Comparison of ENCODE assay signal across 20 cellular contexts in the genomic region with DNA sequence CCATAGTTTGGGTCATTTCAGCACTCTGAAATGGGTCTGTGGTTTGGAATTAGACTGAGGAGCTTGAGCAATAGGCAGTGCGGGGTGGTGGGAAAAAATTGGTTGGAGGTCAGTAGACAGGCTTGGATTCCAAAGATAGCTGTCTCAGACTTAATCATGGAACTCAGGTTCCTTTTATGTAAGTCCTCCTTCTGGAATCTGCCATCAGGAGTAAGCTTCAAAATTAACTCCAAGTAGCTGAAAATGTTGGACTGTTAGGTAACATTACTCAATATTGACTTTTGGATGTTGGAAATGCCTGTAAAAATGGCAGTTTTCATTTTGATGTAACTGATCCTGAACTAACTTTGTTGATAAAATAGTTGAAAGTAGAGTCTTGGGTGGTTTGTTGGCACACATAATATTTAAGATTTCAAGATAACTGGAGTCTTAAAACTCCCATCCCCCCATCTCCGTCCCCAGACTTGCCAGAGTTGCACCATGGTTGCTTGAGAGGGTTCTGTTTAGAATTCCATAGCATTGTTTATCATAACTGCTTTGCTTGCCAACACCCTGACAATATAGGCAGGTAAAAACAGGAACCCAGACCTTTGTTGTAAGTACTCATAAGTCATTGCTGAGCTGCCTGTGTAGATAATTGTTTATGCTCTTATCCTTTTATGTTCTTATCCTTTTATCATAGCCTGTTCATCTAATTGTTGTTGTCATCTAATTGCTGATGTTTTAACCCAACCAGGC.
A peak's percentile ranks its signal among the peaks of the same experiment; 100 is the strongest.
DNase-seq lines count a peak whose midpoint lies in the region; ATAC-seq, FAIRE-seq and TF ChIP-seq lines count a peak whose summit lies in the region.
"Had no signal": no experiment of that assay in that cellular context is flagged by ENCODE, and none has a peak within 500 bp of the region (broad histone marks: within the 10 kb centered on the region; RNA-seq: fewer than 3 reads in every experiment).

No MANE protein-coding gene starts in this region.

- 89 to 95% methylated on average over 2 of the region's 2 CpGs for WGBS in GM23248 (ENCODE audit: low coverage in 1 of 2, low lambda C conversion rate in 2 of 2, missing lambda C conversion rate in 2 of 2), 2 experiments
- 95% methylated on average over 2 of the region's 2 CpGs for WGBS in liver

- no peaks in the 10 kb centered on the region for H3K27me3 Mint-ChIP-seq in astrocyte (ENCODE audit: low read depth, unreplicated experiment)

- no peak for ATAC-seq in GM21381 (IDR thresholded peaks at IDR 0.05; ENCODE audit: unreplicated experiment)
- ATAC-seq in GM21737 (IDR thresholded peaks at IDR 0.05; ENCODE audit: unreplicated experiment) = no peak
- ATAC-seq: mucosa of descending colon, sciatic nerve had no signal

- peak overlapping the region; percentile 28 for H3K27ac Mint-ChIP-seq in astrocyte (ENCODE audit: unreplicated experiment)

- H3K9ac ChIP-seq in GM23248 (no peak overlapping the region), astrocyte (ENCODE audit: low read length) (no peak overlapping the region), liver (ENCODE audit: low read depth in 1 of 2, low read length in 2 of 2) (no peak overlapping the region)

- H3K4me2 ChIP-seq in GM23248 (ENCODE audit: unreplicated experiment) (no peak overlapping the region), astrocyte (ENCODE audit: low read length) (no peak overlapping the region)

- H3K36me3 ChIP-seq in GM23248 (ENCODE audit: low read depth) (0 out of 2 replicates have a peak, but pooled peaks cover 3% of the 10 kb centered on the region), astrocyte (ENCODE audit: insufficient read depth, low read length) (no peaks in the 10 kb centered on the region), liver (ENCODE audit: control insufficient read depth in 4 of 4, insufficient read depth in 3 of 4, low read depth in 1 of 4, low read length in 3 of 4) (peaks cover 0 to 5% (median 2%) of the 10 kb centered on the region in 4 donors)

- H2AFZ ChIP-seq in GM23248 (no peak overlapping the region), astrocyte (ENCODE audit: low read depth, low read length) (no peak overlapping the region)

- no peaks in the 10 kb centered on the region for H3K9me2 ChIP-seq in GM23248 (ENCODE audit: insufficient read depth)

- peaks cover 10% of the 10 kb centered on the region; the same call in 1 of the 2 replicates for H3F3A ChIP-seq in GM23248 (ENCODE audit: insufficient read depth)

- H3K27ac ChIP-seq in GM23248 = peak overlapping the region; percentile 29; the same call in 1 of the 2 replicates
- no peak overlapping the region for H3K27ac ChIP-seq in astrocyte (ENCODE audit: low read depth, low read length)
- H3K27ac ChIP-seq in liver (ENCODE audit: low read depth in 1 of 2, low read length in 2 of 2) = no peak overlapping the region
- H3K27ac ChIP-seq: WERI-Rb-1 had no signal

- H3K9me3 ChIP-seq in GM23248 (ENCODE audit: low read depth) (no peaks in the 10 kb centered on the region), astrocyte (ENCODE audit: insufficient read depth, low read depth, low read length) (no peaks in the 10 kb centered on the region), liver (ENCODE audit: control insufficient read depth in 4 of 4, low read length in 3 of 4) (no peaks in the 10 kb centered on the region)
- H3K9me3 ChIP-seq: mucosa of descending colon had no signal

- no peak for TF ChIP-seq CTCF in AG10803 (conservative IDR thresholded peaks at IDR 0.05; ENCODE audit: low read length)
- TF ChIP-seq CTCF in astrocyte (IDR thresholded peaks at IDR 0.05; ENCODE audit: insufficient read depth, low read depth, low read length) = no peak
- TF ChIP-seq CTCF in liver (IDR thresholded peaks at IDR 0.05; ENCODE audit: low read depth, low read length, missing input control) = no peak

- no peak overlapping the region for H3K4me3 ChIP-seq in AG10803 (ENCODE audit: low read length)
- no peak overlapping the region for H3K4me3 ChIP-seq in GM23248
- no peak overlapping the region for H3K4me3 ChIP-seq in astrocyte (ENCODE audit: insufficient read depth, low read depth, low read length)
- H3K4me3 ChIP-seq in liver (ENCODE audit: low read depth in 1 of 3, low read length in 3 of 3) = no peak overlapping the region
- H3K4me3 ChIP-seq: mucosa of descending colon had no signal

- H3K36me3 Mint-ChIP-seq in astrocyte (ENCODE audit: low read depth, unreplicated experiment) = peaks cover 25% of the 10 kb centered on the region

- H3K4me1 ChIP-seq in GM23248 (ENCODE audit: insufficient read depth) = peaks cover 8% of the 10 kb centered on the region
- H3K4me1 ChIP-seq in astrocyte (ENCODE audit: insufficient read depth, low read length) = no peaks in the 10 kb centered on the region
- no peaks in the 10 kb centered on the region for H3K4me1 ChIP-seq in liver (ENCODE audit: control insufficient read depth in 4 of 4, insufficient read depth in 4 of 4, low read length in 3 of 4)

- peaks cover 12% of the 10 kb centered on the region for H3K4me1 Mint-ChIP-seq in astrocyte (ENCODE audit: low read depth, unreplicated experiment)

- H3K4me3 Mint-ChIP-seq in astrocyte (ENCODE audit: unreplicated experiment) = no peak overlapping the region

- in situ Hi-C loops in GM23248 (cut with MboI) = no loop called here
- in situ Hi-C loops in KBM-7 (cut with MboI; ENCODE audit: low pct_unique_long_range_greater_than_20kb, low sequenced_read_pairs) = no loop called here

- no peaks in the 10 kb centered on the region for H3K27me3 ChIP-seq in GM23248 (replicated peaks; ENCODE audit: insufficient read depth)
- no peaks in the 10 kb centered on the region for H3K27me3 ChIP-seq in astrocyte (ENCODE audit: insufficient read depth, low read length)
- H3K27me3 ChIP-seq in liver (ENCODE audit: control insufficient read depth in 4 of 4, insufficient read depth in 4 of 4, low read length in 3 of 4) = no peaks in the 10 kb centered on the region

- TF ChIP-seq RAD21 in liver (IDR thresholded peaks at IDR 0.05) = no peak

- H3K79me2 ChIP-seq in GM23248 (ENCODE audit: insufficient read depth) = peaks cover 34% of the 10 kb centered on the region; the same call in 1 of the 2 replicates
- no peaks in the 10 kb centered on the region for H3K79me2 ChIP-seq in astrocyte (ENCODE audit: insufficient read depth, low read length)

- H3K9me3 Mint-ChIP-seq in astrocyte (ENCODE audit: unreplicated experiment) = no peaks in the 10 kb centered on the region

- DNase-seq in AG10803 (ENCODE audit: low read depth) = peak; percentile 69
- DNase-seq in GM23248 = peak; percentile 39
- DNase-seq in astrocyte (ENCODE audit: low read depth) = peak; percentile 83
- no peak for DNase-seq in KBM-7
- no peak for DNase-seq in frontal cortex (ENCODE audit: low spot score in 2 of 2)
- DNase-seq: activated effector memory CD4-positive, alpha-beta T cell treated with anti-CD3 and anti-CD28 coated beads, Interleukin-2, amount 50 U/mL, for 16 hours; AML-193; mucosa of descending colon; NCI-H1092; NCI-H2171; NCI-H774; occipital lobe; stimulated activated CD4-positive, alpha-beta T cell treated with anti-CD3 and anti-CD28 coated beads, Interleukin-1b, Interleukin-23, amount 100 ng/mL, for 48 hours; substantia nigra; SW 1271; WERI-Rb-1 had no signal

- FAIRE-seq in astrocyte (lab: Jason Lieb, UNC) = no peak
- no peak for FAIRE-seq in frontal cortex (lab: Jason Lieb, UNC)

- H4K20me1 ChIP-seq in GM23248 (ENCODE audit: insufficient read depth) (no peaks in the 10 kb centered on the region), astrocyte (ENCODE audit: insufficient read depth, low read length) (peaks cover 2% of the 10 kb centered on the region)

TF ChIP-seq in liver, 16 proteins besides CTCF, POLR2A, EP300 and RAD21:
- TF ChIP-seq FOXA2 (IDR thresholded peaks at IDR 0.05) (peak; percentile 25), HNF4A (conservative IDR thresholded peaks at IDR 0.05) (peak in 1 of 2 donors; percentile 25), FOXA1 (IDR thresholded peaks at IDR 0.05) (no peak)
- TF ChIP-seq, protein P1, sequence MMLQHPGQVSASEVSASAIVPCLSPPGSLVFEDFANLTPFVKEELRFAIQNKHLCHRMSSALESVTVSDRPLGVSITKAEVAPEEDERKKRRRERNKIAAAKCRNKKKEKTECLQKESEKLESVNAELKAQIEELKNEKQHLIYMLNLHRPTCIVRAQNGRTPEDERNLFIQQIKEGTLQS (IDR thresholded peaks at IDR 0.05) = no peak

Comparison
In these comparisons a context has a peak if more than half of its experiments do, and no peak if none do; other contexts are left out.
1. DNase-seq: peak in AG10803 (single experiment), GM23248 (single experiment) and astrocyte (single experiment); none in KBM-7 (single experiment) and frontal cortex (0 of 2).